Comparison of ENCODE assay signal across 17 cellular contexts in genomic region chr16:81611721-81612120, GRCh38.
DNase-seq lines count a peak whose midpoint lies in the region; FAIRE-seq and TF ChIP-seq lines count a peak whose summit lies in the region.
"Had no signal": no experiment of that assay in that cellular context is flagged by ENCODE, and none has a peak within 500 bp of the region (broad histone marks: within the 10 kb centered on the region; RNA-seq: fewer than 3 reads in every experiment).

No MANE protein-coding gene starts in this region.

- H3K4me1 ChIP-seq in thyroid gland, result peaks cover 0 to 44% of the 10 kb centered on the region in 2 donors

- H3K36me3 ChIP-seq in thyroid gland, result no peaks in the 10 kb centered on the region

- H3K9me3 Mint-ChIP-seq in activated T-cell treated with anti-CD3 and anti-CD28 coated beads, Interleukin-2, amount 50 U/mL, for 24 hours, result no peaks in the 10 kb centered on the region
- H3K9me3 Mint-ChIP-seq in brain (no peaks in the 10 kb centered on the region), mesothelial cell of epicardium (no peaks in the 10 kb centered on the region)
- H3K9me3 Mint-ChIP-seq: activated CD4-positive, alpha-beta memory T cell treated with anti-CD3 and anti-CD28 coated beads, Interleukin-2, amount 10 ng/mL, durations not matched to agents 7 days and 5 days; GM23338 had no signal

- H3K9me3 ChIP-seq in thyroid gland, result no peaks in the 10 kb centered on the region

- H3K4me3 ChIP-seq in thyroid gland (replicated peaks in 1 of 3), result no peak overlapping the region
- H3K4me3 ChIP-seq: GM23338 had no signal

- no peaks in the 10 kb centered on the region for H3K4me1 Mint-ChIP-seq in activated T-cell treated with anti-CD3 and anti-CD28 coated beads, Interleukin-2, amount 50 U/mL, for 24 hours (ENCODE audit: low read depth)
- peaks cover 9% of the 10 kb centered on the region for H3K4me1 Mint-ChIP-seq in brain
- peaks cover 2% of the 10 kb centered on the region for H3K4me1 Mint-ChIP-seq in mesothelial cell of epicardium
- H3K4me1 Mint-ChIP-seq: activated CD4-positive, alpha-beta memory T cell treated with anti-CD3 and anti-CD28 coated beads, Interleukin-2, amount 10 ng/mL, durations not matched to agents 7 days and 5 days had no signal

- intact Hi-C loops in thyroid gland (cut with DNase I), result no loop called here

- H3K27me3 Mint-ChIP-seq in activated T-cell treated with anti-CD3 and anti-CD28 coated beads, Interleukin-2, amount 50 U/mL, for 24 hours, result no peaks in the 10 kb centered on the region
- H3K27me3 Mint-ChIP-seq in brain (peaks cover 5% of the 10 kb centered on the region), mesothelial cell of epicardium (ENCODE audit: low read depth) (no peaks in the 10 kb centered on the region)
- H3K27me3 Mint-ChIP-seq: activated CD4-positive, alpha-beta memory T cell treated with anti-CD3 and anti-CD28 coated beads, Interleukin-2, amount 10 ng/mL, durations not matched to agents 7 days and 5 days; progenitor cell of endocrine pancreas had no signal

- H3K27ac ChIP-seq in thyroid gland, result peak overlapping the region in 2 of 3 donors; percentile 43

- TF ChIP-seq POLR2A in thyroid gland (IDR thresholded peaks at IDR 0.05) (no peak), GM12892 (IDR thresholded peaks at IDR 0.05; ENCODE audit: low read depth, low read length) (no peak)

- TF ChIP-seq CTCF in brain (conservative IDR thresholded peaks at IDR 0.05) (no peak), mesothelial cell of epicardium (IDR thresholded peaks at IDR 0.05; ENCODE audit: unreplicated experiment) (no peak), thyroid gland (IDR thresholded peaks at IDR 0.05) (no peak)

- no peak for DNase-seq in activated T-cell treated with anti-CD3 and anti-CD28 coated beads, Interleukin-2, amount 50 U/mL, for 24 hours
- DNase-seq in activated T-cell treated with anti-CD3 and anti-CD28 coated beads, Interleukin-2, amount 50 U/mL, for 1 hour, result no peak
- DNase-seq in mesothelial cell of epicardium (ENCODE audit: low spot score in 2 of 2, unreplicated experiment in 2 of 2) (no peak), thyroid gland (no peak), SW480 (ENCODE audit: low spot score) (no peak), GM12892 (ENCODE audit: insufficient read length) (no peak), T1000 (lab: John Stamatoyannopoulos, UW) (no peak)
- DNase-seq: ACHN; activated CD4-positive, alpha-beta memory T cell treated with anti-CD3 and anti-CD28 coated beads, Interleukin-2, amount 10 ng/mL, durations not matched to agents 7 days and 5 days; activated naive CD4-positive, alpha-beta T cell; COR-L47; foreskin melanocyte; MV-4-11; SHP77 had no signal

- peak overlapping the region; percentile 59 for H3K27ac Mint-ChIP-seq in activated T-cell treated with anti-CD3 and anti-CD28 coated beads, Interleukin-2, amount 50 U/mL, for 24 hours
- H3K27ac Mint-ChIP-seq in brain, result peak overlapping the region; percentile 3 to 92 (median 67)
- H3K27ac Mint-ChIP-seq in mesothelial cell of epicardium, result peak overlapping the region; percentile 9
- H3K27ac Mint-ChIP-seq: GM23338, progenitor cell of endocrine pancreas had no signal

- peaks cover 33% of the 10 kb centered on the region for H3K36me3 Mint-ChIP-seq in activated T-cell treated with anti-CD3 and anti-CD28 coated beads, Interleukin-2, amount 50 U/mL, for 24 hours (ENCODE audit: low read depth)
- H3K36me3 Mint-ChIP-seq in brain (peaks cover 29% of the 10 kb centered on the region), mesothelial cell of epicardium (peaks cover 13% of the 10 kb centered on the region)

- no peak for FAIRE-seq in GM12892 (lab: Jason Lieb, UNC)

- no peak overlapping the region for H3K4me3 Mint-ChIP-seq in activated T-cell treated with anti-CD3 and anti-CD28 coated beads, Interleukin-2, amount 50 U/mL, for 24 hours
- peak overlapping the region in 1 of 5 experiments; percentile 28 for H3K4me3 Mint-ChIP-seq in brain
- H3K4me3 Mint-ChIP-seq in mesothelial cell of epicardium, result no peak overlapping the region
- H3K4me3 Mint-ChIP-seq: activated CD4-positive, alpha-beta memory T cell treated with anti-CD3 and anti-CD28 coated beads, Interleukin-2, amount 10 ng/mL, durations not matched to agents 7 days and 5 days; GM23338 had no signal

- H3K27me3 ChIP-seq in thyroid gland, result no peaks in the 10 kb centered on the region

- WGBS in thyroid gland, 2 donors, result 72 to 84% methylated on average over 6 of the region's 6 CpGs

Comparison
In these comparisons a context has a peak if more than half of its experiments do, and no peak if none do; other contexts are left out.
1. H3K27ac Mint-ChIP-seq: peak in every context shown above with its lines; median percentile 67 in brain; 59 in activated T-cell treated with anti-CD3 and anti-CD28 coated beads, Interleukin-2, amount 50 U/mL, for 24 hours; 9 in mesothelial cell of epicardium.